ENCODE assay signal across 7 cellular contexts in the genomic region with DNA sequence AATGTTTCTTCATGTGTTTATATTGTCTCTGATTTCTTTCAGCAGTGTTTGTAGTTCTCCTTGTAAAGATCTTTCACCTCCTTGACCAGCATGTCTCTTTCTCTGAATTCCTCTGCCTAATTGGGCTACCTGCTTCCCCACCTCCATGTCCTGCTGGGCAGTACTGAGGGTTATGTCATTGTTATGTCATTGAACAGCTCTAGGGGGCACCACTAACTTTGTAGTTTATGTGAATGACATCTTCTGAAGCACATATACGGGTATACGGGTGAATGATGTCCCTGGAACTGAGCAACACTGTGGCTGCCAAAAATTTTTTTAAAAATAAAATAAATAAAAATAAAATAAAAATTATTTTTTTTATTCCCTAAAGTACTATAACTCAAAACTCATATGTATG. TPM values are rescaled to one million over a fixed set of nuclear protein-coding genes. Genes with fewer than 3 reads are reported as not detected.
DNase-seq lines count a peak whose midpoint lies in the region; ATAC-seq, FAIRE-seq and TF ChIP-seq lines count a peak whose summit lies in the region.

No MANE protein-coding gene starts in this region.

- no peak overlapping the region for H2BK120ac ChIP-seq in trophoblast cell (ENCODE audit: insufficient read depth, low read length, poor library complexity)

- H3K4me1 ChIP-seq in GM12878 (ENCODE audit: control insufficient read depth, insufficient read depth, low read length) = peaks cover 12% of the 10 kb centered on the region
- peaks cover 4 to 5% of the 10 kb centered on the region in 2 experiments for H3K4me1 ChIP-seq in trophoblast cell (ENCODE audit: control insufficient read depth in 1 of 2, insufficient read depth in 2 of 2, low read length in 2 of 2)

- ATAC-seq in GM18519 (IDR thresholded peaks at IDR 0.05; ENCODE audit: low FRiP score, unreplicated experiment) (peak; percentile 53), HG03280 (IDR thresholded peaks at IDR 0.05; ENCODE audit: unreplicated experiment) (peak; percentile 42), GM12878 (peak; percentile 82), GM18861 (IDR thresholded peaks at IDR 0.05; ENCODE audit: unreplicated experiment) (no peak), GM19463 (IDR thresholded peaks at IDR 0.05; ENCODE audit: unreplicated experiment) (no peak)

- CTCF ChIA-PET in GM12878 (lab: Yijun Ruan, JAX) = interaction anchor here (1.1 to 4.1 kb wide), 10 partner anchors 9 to 128 kb away, joined by 3 to 47 read pairs (median 4); no protein-coding TSS in a partner anchor

- intact Hi-C loops in GM12878 (cut with micrococcal nuclease; ENCODE audit: unreplicated experiment) = loop anchor here (2.0 kb wide), 1 partner anchor 120 kb away; no protein-coding TSS in a partner anchor

- H3K79me2 ChIP-seq in GM12878 (ENCODE audit: control insufficient read depth, insufficient read depth, low read length) (no peaks in the 10 kb centered on the region), trophoblast cell (ENCODE audit: control insufficient read depth, insufficient read depth, low read length, poor library complexity) (no peaks in the 10 kb centered on the region)

- H2AFZ ChIP-seq in GM12878 (ENCODE audit: control insufficient read depth, low read depth, low read length) (no peak overlapping the region), trophoblast cell (ENCODE audit: insufficient read depth, low read length, poor library complexity) (no peak overlapping the region)

- WGBS in GM12878 (ENCODE audit: insufficient coverage, insufficient replicate concordance, low lambda C conversion rate, missing lambda C conversion rate) = 0% methylated on average over 2 of the region's 2 CpGs
- no CpG with 5 or more reads among the region's 2 CpGs for WGBS in trophoblast cell (ENCODE audit: extremely low coverage, insufficient coverage, insufficient read length)

- H3K9me3 ChIP-seq in GM12878 (replicated peaks; ENCODE audit: control insufficient read depth, insufficient read depth, low read length) (no peaks in the 10 kb centered on the region), trophoblast cell (ENCODE audit: insufficient read depth, low read depth, low read length) (no peaks in the 10 kb centered on the region)

- no TSS peak for BruUV-seq in GM12878 (replicated peaks; lab: Mats Ljungman, UMichigan)

- POLR2A ChIA-PET in GM12878 (lab: Charles Lee) = no interaction called here

- no peak for TF ChIP-seq EP300 in GM12878 (IDR thresholded peaks at IDR 0.05; ENCODE audit: borderline replicate concordance in 1 of 2, control insufficient read depth in 1 of 2, low read depth in 2 of 2, low read length in 2 of 2)

- DNase-seq in GM12878 (ENCODE audit: low read depth, low spot score) (no peak), trophoblast cell (peak; percentile 28 to 76), activated gamma-delta T cell treated with Interleukin-2 at 50 U/mL for 16 hours (no peak)

- RAD21 ChIA-PET in GM12878 (lab: Charles Lee; ENCODE audit: unreplicated experiment) = interaction anchor here (3.7 kb wide), 1 partner anchor 119 kb away, joined by 35 read pairs; no protein-coding TSS in a partner anchor

- no peaks in the 10 kb centered on the region for H4K20me1 ChIP-seq in GM12878 (ENCODE audit: control insufficient read depth, insufficient read depth)

- TF ChIP-seq RAD21 in GM12878 (IDR thresholded peaks at IDR 0.05; ENCODE audit: insufficient read depth, low read depth, low read length) = peak; percentile 29; the same call in 1 of the 2 replicates

- H4K8ac ChIP-seq in trophoblast cell (ENCODE audit: low read depth, low read length) = no peak overlapping the region

- in situ Hi-C loops in GM12878 (cut with MboI) = no loop called here

- H3K9ac ChIP-seq in GM12878 (ENCODE audit: control insufficient read depth, insufficient read depth, low read length) (no peak overlapping the region), trophoblast cell (ENCODE audit: low read length) (no peak overlapping the region)

- H3K27ac ChIP-seq in GM12878 (ENCODE audit: control insufficient read depth, insufficient read depth) = no peak overlapping the region
- H3K27ac ChIP-seq in trophoblast cell (ENCODE audit: low read depth, low read length) = no peak overlapping the region

- H2BK5ac ChIP-seq in trophoblast cell (ENCODE audit: low read depth, low read length, poor library complexity) = no peak overlapping the region

- no peak overlapping the region for H3K14ac ChIP-seq in trophoblast cell (ENCODE audit: low read length)

- H4K12ac ChIP-seq in trophoblast cell (ENCODE audit: low read depth, low read length) = no peak overlapping the region

- no peak overlapping the region for H3K4ac ChIP-seq in trophoblast cell (ENCODE audit: low read depth, low read length)

- peak; percentile 36 to 46 (median 38); a peak in 4 of 6 replicates for TF ChIP-seq CTCF in GM12878 (IDR thresholded peaks at IDR 0.05 in 2 of 3, conservative IDR thresholded peaks at IDR 0.05 in 1 of 3; ENCODE audit: control insufficient read depth in 2 of 3, extremely low read depth in 1 of 3, insufficient read depth in 1 of 3, low read depth in 3 of 3, low read length in 3 of 3)

- FAIRE-seq in GM12878 (lab: Jason Lieb, UNC) = no peak

- SMC1A ChIA-PET in GM12878 (lab: Charles Lee; ENCODE audit: uncharacterized antibody, unreplicated experiment) = interaction anchor here (0.9 to 3.4 kb wide), 4 partner anchors 9 to 122 kb away, joined by 4 to 18 read pairs (median 10); no protein-coding TSS in a partner anchor

- no peak overlapping the region for H2BK12ac ChIP-seq in trophoblast cell (ENCODE audit: low read length)

- H3K18ac ChIP-seq in trophoblast cell (ENCODE audit: low read length) = no peak overlapping the region

- no peaks in the 10 kb centered on the region for H3K79me1 ChIP-seq in trophoblast cell (ENCODE audit: low read length)

- H4K91ac ChIP-seq in trophoblast cell (ENCODE audit: low read depth, low read length) = no peak overlapping the region

- H2AK5ac ChIP-seq in trophoblast cell (ENCODE audit: low read length) = no peak overlapping the region

- no peak for TF ChIP-seq POLR2A in GM12878 (IDR thresholded peaks at IDR 0.05; ENCODE audit: low read depth, low read length)

- H3K4me2 ChIP-seq in GM12878 (ENCODE audit: control insufficient read depth, insufficient read depth) = no peak overlapping the region
- H3K4me2 ChIP-seq in trophoblast cell (ENCODE audit: low read length) = no peak overlapping the region

- H3K27me3 ChIP-seq in GM12878 (replicated peaks in 1 of 2; ENCODE audit: control insufficient read depth in 2 of 2, insufficient read depth in 2 of 2, low read length in 1 of 2) (no peaks in the 10 kb centered on the region; a peak in 1 of 4 replicates), trophoblast cell (ENCODE audit: insufficient read depth, low read length) (no peaks in the 10 kb centered on the region)

- H3K36me3 ChIP-seq in GM12878 (ENCODE audit: control insufficient read depth in 2 of 2, insufficient read depth in 2 of 2, low read length in 1 of 2) (no peaks in the 10 kb centered on the region), trophoblast cell (ENCODE audit: control insufficient read depth in 1 of 2, insufficient read depth in 2 of 2, low read length in 2 of 2) (no peaks in the 10 kb centered on the region)

- H3K23ac ChIP-seq in trophoblast cell (ENCODE audit: low read length) = no peak overlapping the region

- H3K4me3 ChIP-seq in GM12878 = no peak overlapping the region
- H3K4me3 ChIP-seq in trophoblast cell (ENCODE audit: low read depth, low read length) = no peak overlapping the region

TF ChIP-seq in GM12878, 131 proteins besides CTCF, POLR2A, EP300 and RAD21:
- TF ChIP-seq RBBP5 (conservative IDR thresholded peaks at IDR 0.05) (no peak), ATF7 (IDR thresholded peaks at IDR 0.05; ENCODE audit: low read depth) (0 out of 2 replicates have a peak, but pooled peaks have one; percentile 45)
- TF ChIP-seq, protein P1, sequence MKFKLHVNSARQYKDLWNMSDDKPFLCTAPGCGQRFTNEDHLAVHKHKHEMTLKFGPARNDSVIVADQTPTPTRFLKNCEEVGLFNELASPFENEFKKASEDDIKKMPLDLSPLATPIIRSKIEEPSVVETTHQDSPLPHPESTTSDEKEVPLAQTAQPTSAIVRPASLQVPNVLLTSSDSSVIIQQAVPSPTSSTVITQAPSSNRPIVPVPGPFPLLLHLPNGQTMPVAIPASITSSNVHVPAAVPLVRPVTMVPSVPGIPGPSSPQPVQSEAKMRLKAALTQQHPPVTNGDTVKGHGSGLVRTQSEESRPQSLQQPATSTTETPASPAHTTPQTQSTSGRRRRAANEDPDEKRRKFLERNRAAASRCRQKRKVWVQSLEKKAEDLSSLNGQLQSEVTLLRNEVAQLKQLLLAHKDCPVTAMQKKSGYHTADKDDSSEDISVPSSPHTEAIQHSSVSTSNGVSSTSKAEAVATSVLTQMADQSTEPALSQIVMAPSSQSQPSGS (IDR thresholded peaks at IDR 0.05; ENCODE audit: low read length) = peak; percentile 48; the same call in 1 of the 2 replicates
TF ChIP-seq in GM12878: peak in this region for 2.

RNA-seq across cellular contexts. Expression of a gene that starts 16.9 kb away (rescaled TPM):
- total RNA-seq in GM12878 (2013; cell fraction: nucleolus; rRNA removed) = 2.2 and 2.6 TPM in 2 replicates
- 0.05 and 0.62 TPM in 2 replicates for total RNA-seq in GM12878 (2014; rRNA removed)
- total RNA-seq in GM12878 (2014; rRNA removed; fragmentation: Illumina TruSeq; extraction: Trizol) = 0.09 and 0.22 TPM in 2 replicates
- total RNA-seq in GM12878 (2021) = 0.27 and 0.31 TPM in 2 replicates
- 0.52 TPM for polyA plus RNA-seq in GM12878 (2011; ENCODE audit: low read depth)
- polyA plus RNA-seq in GM12878 (2011; rRNA removed) = 0.12 and 0.16 TPM in 2 replicates
- polyA plus RNA-seq in GM12878 (2011; cell fraction: cytosol; rRNA removed) = 0.07 and 0.12 TPM in 2 replicates
- polyA plus RNA-seq in GM12878 (2011; cell fraction: nucleus; rRNA removed) = 0.45 and 0.48 TPM in 2 replicates
- polyA plus RNA-seq in GM12878 (2012) = 0.58 and 0.62 TPM in 2 replicates
- 0.06 and 0.16 TPM in 2 replicates for polyA plus RNA-seq in GM12878 (2014; fragmentation: Illumina TruSeq; extraction: Trizol)
- under 1 TPM in 1 of 2 experiments, not detected in 1; 0.03 TPM for polyA plus RNA-seq in GM12878 (2014; fragmentation: Nextera tagmentation; extraction: Ambion mirVana)
- polyA plus RNA-seq in GM12878 (2014; rRNA removed) = 0.14 and 0.27 TPM in 2 replicates
- under 1 TPM; 0.15 to 0.25 TPM for polyA plus RNA-seq in GM12878 (2016; fragmentation: Nextera tagmentation; extraction: Ambion mirVana)
- polyA minus RNA-seq in GM12878 (2011; rRNA and poly(A)+ RNA removed) = 0.15 TPM in 1 of 2 replicates, not detected in the other
- polyA minus RNA-seq in GM12878 (2011; cell fraction: cytosol; rRNA and poly(A)+ RNA removed) = not detected in 2 replicates
- 0.19 and 0.36 TPM in 2 replicates for polyA minus RNA-seq in GM12878 (2011; cell fraction: nucleus; rRNA and poly(A)+ RNA removed)
- polyA plus RNA-seq in trophoblast cell (2013) = 17.6 and 18.4 TPM in 2 replicates

Comparison
In these comparisons a context has a peak if more than half of its experiments do, and no peak if none do; other contexts are left out.
1. ATAC-seq: peak in GM18519 (single experiment), HG03280 (single experiment) and GM12878 (single experiment); none in GM18861 (single experiment) and GM19463 (single experiment).
2. DNase-seq: peak in trophoblast cell (2 of 2); none in GM12878 (single experiment) and activated gamma-delta T cell treated with Interleukin-2 at 50 U/mL for 16 hours (single experiment).